13 cellular contexts compared by ENCODE assay signal in genomic region chr13:79810671-79811070, GRCh38.
DNase-seq lines count a peak whose midpoint lies in the region; ATAC-seq and TF ChIP-seq lines count a peak whose summit lies in the region.
"Had no signal": no experiment of that assay in that cellular context is flagged by ENCODE, and none has a peak within 500 bp of the region (broad histone marks: within the 10 kb centered on the region; RNA-seq: fewer than 3 reads in every experiment).

No MANE protein-coding gene starts in this region.

- H3K4me3 ChIP-seq in PC-9 (no peak overlapping the region), epithelial cell of proximal tubule (ENCODE audit: low read depth, low read length) (no peak overlapping the region), neural progenitor cell (no peak overlapping the region)

- no peaks in the 10 kb centered on the region for H3K79me2 ChIP-seq in PC-9 (ENCODE audit: low read depth)
- no peaks in the 10 kb centered on the region for H3K79me2 ChIP-seq in neural progenitor cell (ENCODE audit: low read depth)

- H2AFZ ChIP-seq in PC-9 (no peak overlapping the region), neural progenitor cell (replicated peaks) (no peak overlapping the region)

- no TSS peak for BruUV-seq in PC-9 (replicated peaks; lab: Mats Ljungman, UMichigan)

- H3K36me3 ChIP-seq in PC-9 (ENCODE audit: low read depth) (no peaks in the 10 kb centered on the region), neural progenitor cell (no peaks in the 10 kb centered on the region)

- peak overlapping the region; percentile 70 for H3K27ac Mint-ChIP-seq in neural progenitor cell
- H3K27ac Mint-ChIP-seq: activated CD4-positive, alpha-beta T cell treated with anti-CD3 and anti-CD28 coated beads, Interleukin-2, amount 10 ng/mL, durations not matched to agents 7 days and 5 days; activated naive CD8-positive, alpha-beta T cell treated with anti-CD3 and anti-CD28 coated beads, Interleukin-2, amount 10 ng/mL, durations not matched to agents 7 days and 5 days had no signal

- no peak for ATAC-seq in GM18498 (IDR thresholded peaks at IDR 0.05; ENCODE audit: unreplicated experiment)
- ATAC-seq in activated T-cell treated with anti-CD3 and anti-CD28 coated beads, Interleukin-2, amount 50 U/mL, for 4 hours = no peak
- ATAC-seq: HCT116 had no signal

- peak overlapping the region; percentile 18; the same call in 1 of the 2 replicates for H3K27ac ChIP-seq in PC-9
- no peak overlapping the region for H3K27ac ChIP-seq in neural progenitor cell

- H3K4me1 ChIP-seq in PC-9 (replicated peaks; ENCODE audit: insufficient read depth) = peaks cover 13% of the 10 kb centered on the region
- peaks cover 12% of the 10 kb centered on the region for H3K4me1 ChIP-seq in neural progenitor cell

- CTCF ChIA-PET in PC-9 (lab: Charles Lee) = interaction anchor here (0.6 to 0.7 kb wide), 2 partner anchors 180 to 267 kb away, joined by 9 to 11 read pairs; no protein-coding TSS in a partner anchor

- no peaks in the 10 kb centered on the region for H3K9me2 ChIP-seq in PC-9 (ENCODE audit: insufficient read depth)

- H3K4me2 ChIP-seq in PC-9 (no peak overlapping the region; the same call in 1 of the 2 replicates), neural progenitor cell (no peak overlapping the region)

- TF ChIP-seq CTCF in PC-9 (conservative IDR thresholded peaks at IDR 0.05) = no peak
- TF ChIP-seq CTCF in epithelial cell of proximal tubule (conservative IDR thresholded peaks at IDR 0.05; ENCODE audit: low read depth, low read length) = no peak
- TF ChIP-seq CTCF in neural progenitor cell (IDR thresholded peaks at IDR 0.05) = no peak

- POLR2A ChIA-PET in PC-9 (lab: Charles Lee; ENCODE audit: unreplicated experiment) = interaction anchor here (0.7 kb wide), 1 partner anchor 12 kb away, joined by 3 read pairs; no protein-coding TSS in a partner anchor

- no peaks in the 10 kb centered on the region for H4K20me1 ChIP-seq in PC-9 (ENCODE audit: insufficient read depth)
- no peaks in the 10 kb centered on the region for H4K20me1 ChIP-seq in neural progenitor cell (ENCODE audit: low read depth)

- peaks cover 46% of the 10 kb centered on the region for H3K4me1 Mint-ChIP-seq in neural progenitor cell
- H3K4me1 Mint-ChIP-seq in activated T-cell treated with anti-CD3 and anti-CD28 coated beads, Interleukin-2, amount 50 U/mL, for 4 hours (ENCODE audit: low read depth) = no peaks in the 10 kb centered on the region
- H3K4me1 Mint-ChIP-seq: activated CD4-positive, alpha-beta T cell treated with anti-CD3 and anti-CD28 coated beads, Interleukin-2, amount 10 ng/mL, durations not matched to agents 7 days and 5 days; activated naive CD8-positive, alpha-beta T cell treated with anti-CD3 and anti-CD28 coated beads, Interleukin-2, amount 10 ng/mL, durations not matched to agents 7 days and 5 days had no signal

- intact Hi-C loops in PC-9 (cut with micrococcal nuclease; ENCODE audit: unreplicated experiment) = no loop called here

- H3K27me3 Mint-ChIP-seq in neural progenitor cell (ENCODE audit: insufficient read depth, low read depth) = peaks cover 12% of the 10 kb centered on the region
- no peaks in the 10 kb centered on the region for H3K27me3 Mint-ChIP-seq in activated T-cell treated with anti-CD3 and anti-CD28 coated beads, Interleukin-2, amount 50 U/mL, for 4 hours (ENCODE audit: low read depth)
- H3K27me3 Mint-ChIP-seq: activated CD4-positive, alpha-beta T cell treated with anti-CD3 and anti-CD28 coated beads, Interleukin-2, amount 10 ng/mL, durations not matched to agents 7 days and 5 days; activated naive CD8-positive, alpha-beta T cell treated with anti-CD3 and anti-CD28 coated beads, Interleukin-2, amount 10 ng/mL, durations not matched to agents 7 days and 5 days had no signal

- no peak overlapping the region for H3K9ac ChIP-seq in neural progenitor cell

- H3K36me3 Mint-ChIP-seq in neural progenitor cell = peaks cover 6% of the 10 kb centered on the region
- H3K36me3 Mint-ChIP-seq in activated T-cell treated with anti-CD3 and anti-CD28 coated beads, Interleukin-2, amount 50 U/mL, for 4 hours (ENCODE audit: insufficient read depth) = no peaks in the 10 kb centered on the region

- H3K4me3 Mint-ChIP-seq in neural progenitor cell = no peak overlapping the region
- no peak overlapping the region for H3K4me3 Mint-ChIP-seq in activated T-cell treated with anti-CD3 and anti-CD28 coated beads, Interleukin-2, amount 50 U/mL, for 4 hours
- H3K4me3 Mint-ChIP-seq: activated CD4-positive, alpha-beta T cell treated with anti-CD3 and anti-CD28 coated beads, Interleukin-2, amount 10 ng/mL, durations not matched to agents 7 days and 5 days; activated naive CD8-positive, alpha-beta T cell treated with anti-CD3 and anti-CD28 coated beads, Interleukin-2, amount 10 ng/mL, durations not matched to agents 7 days and 5 days had no signal

- peaks cover 20% of the 10 kb centered on the region for H3K9me3 Mint-ChIP-seq in neural progenitor cell
- peaks cover 2% of the 10 kb centered on the region for H3K9me3 Mint-ChIP-seq in activated T-cell treated with anti-CD3 and anti-CD28 coated beads, Interleukin-2, amount 50 U/mL, for 4 hours
- H3K9me3 Mint-ChIP-seq: activated CD4-positive, alpha-beta T cell treated with anti-CD3 and anti-CD28 coated beads, Interleukin-2, amount 10 ng/mL, durations not matched to agents 7 days and 5 days had no signal

- H3F3A ChIP-seq in PC-9 (ENCODE audit: insufficient read depth, low read depth) (no peaks in the 10 kb centered on the region), neural progenitor cell (ENCODE audit: low read depth) (peaks cover 2% of the 10 kb centered on the region)

- H3K27me3 ChIP-seq in PC-9 (ENCODE audit: insufficient read depth, low read depth) (no peaks in the 10 kb centered on the region), neural progenitor cell (no peaks in the 10 kb centered on the region)

- H3K9me3 ChIP-seq in PC-9 (ENCODE audit: insufficient read depth, low read depth) (peaks cover 5% of the 10 kb centered on the region), neural progenitor cell (ENCODE audit: low read depth) (no peaks in the 10 kb centered on the region)

- DNase-seq in EL (peak; percentile 82), PC-9 (peak; percentile 21 to 83), epithelial cell of proximal tubule (ENCODE audit: low read depth) (peak; percentile 19), neural progenitor cell (ENCODE audit: low spot score) (peak; percentile 29), NCI-H1417 treated with DMSO at 0.1 percent for 48 hours (lab: John Stamatoyannopoulos, UW) (no peak)
- no peak for DNase-seq in activated CD8-positive, alpha-beta memory T cell treated with anti-CD3 and anti-CD28 coated beads for 24 hours
- no peak for DNase-seq in activated T-cell treated with anti-CD3 and anti-CD28 coated beads, Interleukin-2, amount 50 U/mL, for 4 hours
- DNase-seq: activated CD4-positive, alpha-beta T cell treated with anti-CD3 and anti-CD28 coated beads, Interleukin-2, amount 10 ng/mL, durations not matched to agents 7 days and 5 days; activated naive CD8-positive, alpha-beta T cell treated with anti-CD3 and anti-CD28 coated beads, Interleukin-2, amount 10 ng/mL, durations not matched to agents 7 days and 5 days; NCI-H2081 treated with DMSO at 0.1 percent for 48 hours; small intestine had no signal

Comparison
In these comparisons a context has a peak if more than half of its experiments do, and no peak if none do; other contexts are left out.
1. DNase-seq: peak in EL (single experiment), PC-9 (2 of 2), epithelial cell of proximal tubule (single experiment) and neural progenitor cell (single experiment); none in NCI-H1417 treated with DMSO at 0.1 percent for 48 hours (single experiment), activated CD8-positive, alpha-beta memory T cell treated with anti-CD3 and anti-CD28 coated beads for 24 hours (single experiment) and activated T-cell treated with anti-CD3 and anti-CD28 coated beads, Interleukin-2, amount 50 U/mL, for 4 hours (single experiment).